In the genomic region with DNA sequence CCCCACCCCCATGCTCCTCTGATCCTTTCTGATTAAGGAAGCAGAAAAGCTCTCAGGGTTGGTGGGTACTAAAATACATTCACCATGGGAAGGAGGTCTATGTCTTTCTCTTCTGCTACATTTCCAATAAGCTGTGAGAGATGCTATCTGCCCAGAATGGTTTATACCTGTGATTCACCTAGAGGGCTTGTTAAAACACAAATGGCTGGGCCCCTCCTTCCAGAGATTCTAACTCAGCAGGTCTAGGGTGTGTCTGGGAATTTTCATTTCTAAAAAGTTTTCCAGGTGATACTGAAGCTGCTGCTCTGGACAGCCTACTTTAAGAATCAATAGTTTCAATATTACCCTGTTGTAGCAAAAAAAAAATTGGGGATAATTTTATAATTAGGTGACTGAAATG, we compare ENCODE assay signal across 33 cellular contexts.
"Had no signal": no experiment of that assay in that cellular context is flagged by ENCODE, and none has a peak within 500 bp of the region (broad histone marks: within the 10 kb centered on the region; RNA-seq: fewer than 3 reads in every experiment).

No MANE protein-coding gene starts in this region.

- H3K27ac ChIP-seq: brain microvascular endothelial cell, cardiac muscle cell, colonic mucosa, esophagus muscularis mucosa, gastroesophageal sphincter, heart right ventricle, WERI-Rb-1 had no signal

- H3K4me1 ChIP-seq: colonic mucosa had no signal

- H3K36me3 ChIP-seq: brain microvascular endothelial cell, cardiac muscle cell, colonic mucosa, esophagus muscularis mucosa, gastroesophageal sphincter, heart right ventricle, WERI-Rb-1 had no signal

- H3K4me3 ChIP-seq: cardiac muscle cell, colonic mucosa, esophagus muscularis mucosa, gastroesophageal sphincter, heart right ventricle had no signal

- H3K9me3 ChIP-seq: colonic mucosa, esophagus muscularis mucosa, gastroesophageal sphincter, heart right ventricle had no signal

- DNase-seq: activated B cell treated with CpG ODN at 0.5 μM for 24 hours; activated CD4-positive, alpha-beta T cell treated with anti-CD3 and anti-CD28 coated beads for 48 hours; activated CD4-positive, alpha-beta T cell treated with anti-CD3 and anti-CD28 coated beads, Interleukin-2, amount 50 U/mL, for 1 hour; activated CD4-positive, alpha-beta T cell treated with anti-CD3 and anti-CD28 coated beads, Interleukin-2, amount 50 U/mL, for 48 hours; activated CD8-positive, alpha-beta memory T cell treated with anti-CD3 and anti-CD28 coated beads for 24 hours; activated CD8-positive, alpha-beta T cell treated with anti-CD3 and anti-CD28 coated beads for 36 hours; activated effector memory CD4-positive, alpha-beta T cell treated with Interleukin-2 at 50 U/mL for 16 hours; activated gamma-delta T cell treated with Interleukin-2 at 50 U/mL for 16 hours; activated naive CD4-positive, alpha-beta T cell treated with anti-CD3 and anti-CD28 coated beads, Interleukin-2, amount 50 U/mL, for 16 hours; activated naive CD4-positive, alpha-beta T cell treated with Interleukin-2 at 50 U/mL for 16 hours; activated T-cell treated with anti-CD3 and anti-CD28 coated beads, Interleukin-2, amount 50 U/mL, for 4 hours; amniotic stem cell; anterior cingulate cortex; brain microvascular endothelial cell; central memory CD4-positive, alpha-beta T cell; cerebellar nuclear complex; colonic mucosa; effector CD8-positive, alpha-beta T cell; erythroblast; foreskin melanocyte; heart right ventricle; T-helper 1 cell; T-helper 17 cell; T1000; WERI-Rb-1 had no signal

- ATAC-seq: activated CD4-positive, CD25-positive, alpha-beta regulatory T cell treated with anti-CD3 and anti-CD28 coated beads, Interleukin-2, amount 50 U/mL, for 24 hours; activated CD8-positive, alpha-beta T cell treated with anti-CD3 and anti-CD28 coated beads for 36 hours; activated T-cell treated with anti-CD3 and anti-CD28 coated beads, Interleukin-2, amount 50 U/mL, for 4 hours; activated T-helper 17 cell treated with anti-CD3 and anti-CD28 coated beads, Interleukin-2, amount 50 U/mL, for 72 hours; gastroesophageal sphincter; heart right ventricle; T-helper 17 cell had no signal

- FAIRE-seq: astrocyte, endometrium, endothelial cell of umbilical vein had no signal

- H3K27me3 ChIP-seq: brain microvascular endothelial cell, cardiac muscle cell, colonic mucosa, esophagus muscularis mucosa, gastroesophageal sphincter, heart right ventricle had no signal
